40 cellular contexts compared by ENCODE assay signal in the genomic region with DNA sequence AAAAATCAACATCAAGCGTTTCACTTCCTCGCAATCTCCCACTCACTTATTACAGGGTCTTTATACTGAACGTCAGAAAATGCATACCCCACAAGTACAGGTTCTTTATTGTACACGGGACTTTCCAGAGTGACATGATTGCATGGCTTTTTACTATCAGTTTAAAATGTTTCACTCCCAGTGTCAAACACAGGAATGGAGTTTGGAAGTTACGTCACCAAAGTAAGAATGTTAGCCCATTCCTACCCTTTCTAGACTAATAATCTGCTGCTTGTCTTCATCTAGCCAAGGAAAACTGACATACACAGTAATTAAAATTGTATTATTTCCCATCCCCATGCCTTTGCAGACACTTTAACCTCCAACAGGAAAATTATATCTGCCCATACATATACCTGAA.
"Had no signal": no experiment of that assay in that cellular context is flagged by ENCODE, and none has a peak within 500 bp of the region (broad histone marks: within the 10 kb centered on the region; RNA-seq: fewer than 3 reads in every experiment).

No MANE protein-coding gene starts in this region.

- H3K4me3 Mint-ChIP-seq: activated naive CD4-positive, alpha-beta T cell treated with anti-CD3 and anti-CD28 coated beads for 36 hours; activated naive CD4-positive, alpha-beta T cell treated with anti-CD3 and anti-CD28 coated beads, Interleukin-2, amount 10 ng/mL, durations not matched to agents 7 days and 5 days; activated naive CD4-positive, alpha-beta T cell treated with anti-CD3 and anti-CD28 coated beads, Interleukin-2, amount 50 U/mL, for 24 hours; activated naive CD8-positive, alpha-beta T cell; activated naive CD8-positive, alpha-beta T cell treated with anti-CD3 and anti-CD28 coated beads for 36 hours; activated naive CD8-positive, alpha-beta T cell treated with anti-CD3 and anti-CD28 coated beads, Interleukin-2, amount 10 ng/mL, durations not matched to agents 7 days and 5 days; activated naive CD8-positive, alpha-beta T cell treated with anti-CD3 and anti-CD28 coated beads, Interleukin-2, amount 50 U/mL, for 24 hours; activated T-cell treated with anti-CD3 and anti-CD28 coated beads, Interleukin-2, amount 50 U/mL, for 24 hours; activated T-cell treated with anti-CD3 and anti-CD28 coated beads, Interleukin-2, amount 50 U/mL, for 4 hours; activated T-cell treated with anti-CD3 and anti-CD28 coated beads, Interleukin-2, amount 50 U/mL, for 72 hours; activated T-helper 1 cell treated with anti-CD3 and anti-CD28 coated beads, Interleukin-12 subunit alpha, Interleukin-12 subunit beta, Interleukin-2, Interleukin-4 antibody, amounts not matched to agents 30 ng/mL and 10 ng/mL and 1 ng/mL, durations not matched to agents 14 hours and 24 hours and 36 hours; activated T-helper 17 cell treated with anti-CD3 and anti-CD28 coated beads, Interleukin-2, amount 50 U/mL, for 72 hours; brain; central memory CD8-positive, alpha-beta T cell had no signal

- H3K4me3 ChIP-seq: adrenal gland, ascending aorta, body of pancreas, breast epithelium, cardiac muscle cell had no signal

- ATAC-seq: activated naive CD4-positive, alpha-beta T cell treated with anti-CD3 and anti-CD28 coated beads, Interleukin-2, amount 50 U/mL, for 72 hours; activated naive CD8-positive, alpha-beta T cell treated with anti-CD3 and anti-CD28 coated beads, Interleukin-2, amount 50 U/mL, for 24 hours; activated T-cell treated with anti-CD3 and anti-CD28 coated beads, Interleukin-2, amount 50 U/mL, for 4 hours; activated T-cell treated with anti-CD3 and anti-CD28 coated beads, Interleukin-2, amount 50 U/mL, for 72 hours; activated T-helper 17 cell treated with anti-CD3 and anti-CD28 coated beads, Interleukin-2, amount 50 U/mL, for 72 hours; body of pancreas had no signal

- H3K27ac Mint-ChIP-seq: activated naive CD4-positive, alpha-beta T cell treated with anti-CD3 and anti-CD28 coated beads for 36 hours; activated naive CD4-positive, alpha-beta T cell treated with anti-CD3 and anti-CD28 coated beads, Interleukin-2, amount 10 ng/mL, durations not matched to agents 7 days and 5 days; activated naive CD4-positive, alpha-beta T cell treated with anti-CD3 and anti-CD28 coated beads, Interleukin-2, amount 50 U/mL, for 24 hours; activated naive CD4-positive, alpha-beta T cell treated with anti-CD3 and anti-CD28 coated beads, Interleukin-2, amount 50 U/mL, for 72 hours; activated naive CD8-positive, alpha-beta T cell; activated naive CD8-positive, alpha-beta T cell treated with anti-CD3 and anti-CD28 coated beads for 36 hours; activated naive CD8-positive, alpha-beta T cell treated with anti-CD3 and anti-CD28 coated beads, Interleukin-2, amount 10 ng/mL, durations not matched to agents 7 days and 5 days; activated naive CD8-positive, alpha-beta T cell treated with anti-CD3 and anti-CD28 coated beads, Interleukin-2, amount 50 U/mL, for 24 hours; activated T-cell treated with anti-CD3 and anti-CD28 coated beads, Interleukin-2, amount 50 U/mL, for 24 hours; activated T-cell treated with anti-CD3 and anti-CD28 coated beads, Interleukin-2, amount 50 U/mL, for 72 hours; activated T-helper 1 cell treated with anti-CD3 and anti-CD28 coated beads, Interleukin-12 subunit alpha, Interleukin-12 subunit beta, Interleukin-2, Interleukin-4 antibody, amounts not matched to agents 30 ng/mL and 10 ng/mL and 1 ng/mL, durations not matched to agents 14 hours and 24 hours and 36 hours; activated T-helper 17 cell treated with anti-CD3 and anti-CD28 coated beads, Interleukin-2, amount 50 U/mL, for 72 hours; activated T-helper 2 cell treated with anti-CD3 and anti-CD28 coated beads, Interferon-gamma antibody, Interleukin-2, Interleukin-4, amounts not matched to agents 10 μg/mL and 5 μg/mL and 100 μg/mL, durations not matched to agents 14 hours and 24 hours and 36 hours; brain had no signal

- DNase-seq: activated effector memory CD4-positive, alpha-beta T cell treated with anti-CD3 and anti-CD28 coated beads, Interleukin-2, amount 50 U/mL, for 16 hours; activated effector memory CD4-positive, alpha-beta T cell treated with Interleukin-2 at 50 U/mL for 16 hours; activated gamma-delta T cell; activated gamma-delta T cell treated with Interleukin-2 at 50 U/mL for 16 hours; activated naive CD4-positive, alpha-beta T cell; activated naive CD4-positive, alpha-beta T cell treated with anti-CD3 and anti-CD28 coated beads for 36 hours; activated naive CD4-positive, alpha-beta T cell treated with anti-CD3 and anti-CD28 coated beads, Interleukin-2, amount 10 ng/mL, durations not matched to agents 7 days and 5 days; activated naive CD4-positive, alpha-beta T cell treated with anti-CD3 and anti-CD28 coated beads, Interleukin-2, amount 50 U/mL, for 16 hours; activated naive CD4-positive, alpha-beta T cell treated with Interleukin-2 at 50 U/mL for 16 hours; activated naive CD8-positive, alpha-beta T cell treated with anti-CD3 and anti-CD28 coated beads for 36 hours; activated naive CD8-positive, alpha-beta T cell treated with anti-CD3 and anti-CD28 coated beads, Interleukin-2, amount 10 ng/mL, durations not matched to agents 7 days and 5 days; activated naive CD8-positive, alpha-beta T cell treated with anti-CD3 and anti-CD28 coated beads, Interleukin-2, amount 50 U/mL, for 24 hours; activated T-cell treated with anti-CD3 and anti-CD28 coated beads, Interleukin-2, amount 50 U/mL, for 1 hour; activated T-cell treated with anti-CD3 and anti-CD28 coated beads, Interleukin-2, amount 50 U/mL, for 24 hours; activated T-cell treated with anti-CD3 and anti-CD28 coated beads, Interleukin-2, amount 50 U/mL, for 4 hours; activated T-cell treated with anti-CD3 and anti-CD28 coated beads, Interleukin-2, amount 50 U/mL, for 48 hours; activated T-cell treated with anti-CD3 and anti-CD28 coated beads, Interleukin-2, amount 50 U/mL, for 72 hours; adrenal gland; amniotic stem cell; amygdala; anterior cingulate cortex; aorta; body of pancreas; brain microvascular endothelial cell; caudate nucleus; central memory CD4-positive, alpha-beta T cell; cerebellar nuclear complex had no signal

- H3K27me3 Mint-ChIP-seq: activated naive CD4-positive, alpha-beta T cell treated with anti-CD3 and anti-CD28 coated beads, Interleukin-2, amount 10 ng/mL, durations not matched to agents 7 days and 5 days; activated naive CD4-positive, alpha-beta T cell treated with anti-CD3 and anti-CD28 coated beads, Interleukin-2, amount 50 U/mL, for 24 hours; activated naive CD8-positive, alpha-beta T cell; activated naive CD8-positive, alpha-beta T cell treated with anti-CD3 and anti-CD28 coated beads for 36 hours; activated naive CD8-positive, alpha-beta T cell treated with anti-CD3 and anti-CD28 coated beads, Interleukin-2, amount 10 ng/mL, durations not matched to agents 7 days and 5 days; activated naive CD8-positive, alpha-beta T cell treated with anti-CD3 and anti-CD28 coated beads, Interleukin-2, amount 50 U/mL, for 24 hours; activated T-cell treated with anti-CD3 and anti-CD28 coated beads, Interleukin-2, amount 50 U/mL, for 24 hours; activated T-helper 17 cell treated with anti-CD3 and anti-CD28 coated beads, Interleukin-2, amount 50 U/mL, for 72 hours; central memory CD8-positive, alpha-beta T cell had no signal

- FAIRE-seq: astrocyte, bronchial epithelial cell had no signal

- H3K36me3 Mint-ChIP-seq: activated naive CD4-positive, alpha-beta T cell treated with anti-CD3 and anti-CD28 coated beads, Interleukin-2, amount 10 ng/mL, durations not matched to agents 7 days and 5 days; activated naive CD4-positive, alpha-beta T cell treated with anti-CD3 and anti-CD28 coated beads, Interleukin-2, amount 50 U/mL, for 24 hours; activated naive CD4-positive, alpha-beta T cell treated with anti-CD3 and anti-CD28 coated beads, Interleukin-2, amount 50 U/mL, for 72 hours; activated naive CD8-positive, alpha-beta T cell; activated naive CD8-positive, alpha-beta T cell treated with anti-CD3 and anti-CD28 coated beads for 36 hours; activated naive CD8-positive, alpha-beta T cell treated with anti-CD3 and anti-CD28 coated beads, Interleukin-2, amount 10 ng/mL, durations not matched to agents 7 days and 5 days; brain had no signal

- H3K27ac ChIP-seq: adrenal gland, ascending aorta, body of pancreas, brain microvascular endothelial cell, breast epithelium, cardiac muscle cell had no signal

- H3K36me3 ChIP-seq: adrenal gland, ascending aorta, brain microvascular endothelial cell, breast epithelium, cardiac muscle cell had no signal

- H3K27me3 ChIP-seq: adrenal gland, ascending aorta, body of pancreas, brain microvascular endothelial cell, breast epithelium, cardiac muscle cell had no signal

- H3K4me1 ChIP-seq: adrenal gland, ascending aorta, body of pancreas, breast epithelium had no signal

- H3K9me3 Mint-ChIP-seq: activated naive CD4-positive, alpha-beta T cell treated with anti-CD3 and anti-CD28 coated beads for 36 hours; activated naive CD4-positive, alpha-beta T cell treated with anti-CD3 and anti-CD28 coated beads, Interleukin-2, amount 10 ng/mL, durations not matched to agents 7 days and 5 days; activated naive CD4-positive, alpha-beta T cell treated with anti-CD3 and anti-CD28 coated beads, Interleukin-2, amount 50 U/mL, for 72 hours; activated naive CD8-positive, alpha-beta T cell treated with anti-CD3 and anti-CD28 coated beads, Interleukin-2, amount 10 ng/mL, durations not matched to agents 7 days and 5 days; activated T-cell treated with anti-CD3 and anti-CD28 coated beads, Interleukin-2, amount 50 U/mL, for 24 hours; activated T-cell treated with anti-CD3 and anti-CD28 coated beads, Interleukin-2, amount 50 U/mL, for 4 hours; activated T-cell treated with anti-CD3 and anti-CD28 coated beads, Interleukin-2, amount 50 U/mL, for 72 hours; activated T-helper 17 cell treated with anti-CD3 and anti-CD28 coated beads, Interleukin-2, amount 50 U/mL, for 72 hours; activated T-helper 2 cell treated with anti-CD3 and anti-CD28 coated beads, Interferon-gamma antibody, Interleukin-2, Interleukin-4, amounts not matched to agents 10 μg/mL and 5 μg/mL and 100 μg/mL, durations not matched to agents 14 hours and 24 hours and 36 hours; central memory CD8-positive, alpha-beta T cell had no signal

- H3K4me1 Mint-ChIP-seq: activated naive CD4-positive, alpha-beta T cell treated with anti-CD3 and anti-CD28 coated beads, Interleukin-2, amount 10 ng/mL, durations not matched to agents 7 days and 5 days; activated naive CD8-positive, alpha-beta T cell treated with anti-CD3 and anti-CD28 coated beads, Interleukin-2, amount 10 ng/mL, durations not matched to agents 7 days and 5 days; activated naive CD8-positive, alpha-beta T cell treated with anti-CD3 and anti-CD28 coated beads, Interleukin-2, amount 50 U/mL, for 24 hours; activated T-helper 17 cell treated with anti-CD3 and anti-CD28 coated beads, Interleukin-2, amount 50 U/mL, for 72 hours; central memory CD8-positive, alpha-beta T cell had no signal

- H3K9me3 ChIP-seq: adrenal gland, ascending aorta, body of pancreas, breast epithelium had no signal
